In genomic region chr1:3814065-3814464, GRCh38 we compare ENCODE assay signal across 16 cellular contexts. TPM values are rescaled to one million over a fixed set of nuclear protein-coding genes. Genes with fewer than 3 reads are reported as not detected.
DNase-seq lines count a peak whose midpoint lies in the region; ATAC-seq, FAIRE-seq and TF ChIP-seq lines count a peak whose summit lies in the region.
"Had no signal": no experiment of that assay in that cellular context is flagged by ENCODE, and none has a peak within 500 bp of the region (broad histone marks: within the 10 kb centered on the region; RNA-seq: fewer than 3 reads in every experiment).

No MANE protein-coding gene starts in this region.

- peaks cover 9% of the 10 kb centered on the region for H3K4me1 ChIP-seq in mammary epithelial cell (ENCODE audit: insufficient read depth, low read length)
- H3K4me1 ChIP-seq in breast epithelium, result no peaks in the 10 kb centered on the region
- H3K4me1 ChIP-seq in kidney (ENCODE audit: control insufficient read depth in 1 of 2, insufficient read depth in 1 of 2, low read depth in 1 of 2, low read length in 2 of 2), result peaks cover 0 to 2% of the 10 kb centered on the region in 2 donors
- H3K4me1 ChIP-seq: BLaER1, HAP-1 had no signal

- H3K4me2 ChIP-seq in mammary epithelial cell (ENCODE audit: insufficient read depth, low read depth, low read length), result no peak overlapping the region
- H3K4me2 ChIP-seq: BLaER1 had no signal

- no peak for ATAC-seq in GM21737 (IDR thresholded peaks at IDR 0.05; ENCODE audit: unreplicated experiment)
- no peak for ATAC-seq in GM19397 (IDR thresholded peaks at IDR 0.05; ENCODE audit: unreplicated experiment)

- H3K9ac ChIP-seq in mammary epithelial cell (ENCODE audit: insufficient read depth, low read length) (no peak overlapping the region), kidney (ENCODE audit: low read length in 2 of 2) (no peak overlapping the region)
- H3K9ac ChIP-seq: BLaER1 had no signal

- no peak overlapping the region for H3K4me3 ChIP-seq in mammary epithelial cell (replicated peaks in 1 of 3; ENCODE audit: insufficient read depth in 1 of 3, low read depth in 2 of 3, low read length in 3 of 3)
- no peak overlapping the region for H3K4me3 ChIP-seq in breast epithelium
- no peak overlapping the region for H3K4me3 ChIP-seq in kidney (ENCODE audit: low read length in 2 of 2)
- H3K4me3 ChIP-seq: BLaER1, HAP-1 had no signal

- in situ Hi-C loops in mammary epithelial cell (cut with MboI; ENCODE audit: low sequenced_read_pairs in 2 of 2), result no loop called here

- intact Hi-C loops in mammary epithelial cell (cut with micrococcal nuclease) (no loop called here), breast epithelium (cut with DNase I; ENCODE audit: low total_unique reads) (no loop called here), kidney (cut with DNase I) (no loop called here), posterior vena cava (cut with DNase I) (no loop called here)

- BruUV-seq in mammary epithelial cell (replicated peaks; lab: Mats Ljungman, UMichigan), result TSS peak; percentile 46

- no peaks in the 10 kb centered on the region for H3K9me3 ChIP-seq in mammary epithelial cell (replicated peaks; ENCODE audit: insufficient read depth, low read length)
- no peaks in the 10 kb centered on the region for H3K9me3 ChIP-seq in breast epithelium
- H3K9me3 ChIP-seq in kidney (ENCODE audit: control insufficient read depth in 1 of 2, low read length in 2 of 2), result no peaks in the 10 kb centered on the region
- H3K9me3 ChIP-seq: BLaER1, HAP-1 had no signal

- CTCF ChIA-PET in mammary epithelial cell (lab: Charles Lee; ENCODE audit: low non-redundant PET), result no interaction called here

- H2AFZ ChIP-seq in mammary epithelial cell (ENCODE audit: low read depth, low read length), result no peak overlapping the region

- H4K20me1 ChIP-seq in mammary epithelial cell (ENCODE audit: insufficient read depth, low read length), result no peaks in the 10 kb centered on the region
- H4K20me1 ChIP-seq: BLaER1 had no signal

- H3K79me2 ChIP-seq in mammary epithelial cell (ENCODE audit: insufficient read depth, low read length), result no peaks in the 10 kb centered on the region

- no peak overlapping the region for H3K27ac ChIP-seq in mammary epithelial cell (ENCODE audit: insufficient read depth, low read depth, low read length)
- H3K27ac ChIP-seq in breast epithelium, result no peak overlapping the region
- H3K27ac ChIP-seq in kidney (ENCODE audit: low read depth in 2 of 2, low read length in 2 of 2), result no peak overlapping the region
- H3K27ac ChIP-seq: BLaER1 had no signal

- no peaks in the 10 kb centered on the region for H3K27me3 ChIP-seq in mammary epithelial cell (ENCODE audit: insufficient read depth, low read length)
- H3K27me3 ChIP-seq in breast epithelium, result no peaks in the 10 kb centered on the region
- H3K27me3 ChIP-seq: BLaER1 had no signal

- DNase-seq in mammary epithelial cell (no peak), breast epithelium (ENCODE audit: low spot score in 2 of 2) (no peak), kidney (peak; percentile 35), posterior vena cava (ENCODE audit: low spot score) (peak; percentile 62), NCI-H524 (lab: John Stamatoyannopoulos, UW) (no peak)
- DNase-seq: 8988T; AML-193; CD4-positive, CD25-positive, alpha-beta regulatory T cell; DMS53; GF-D8 had no signal

- dilution Hi-C loops in mammary epithelial cell (cut with HindIII; ENCODE audit: low sequenced_read_pairs), result no loop called here

- TF ChIP-seq POLR2A in breast epithelium (IDR thresholded peaks at IDR 0.05), result no peak

- TF ChIP-seq CTCF in mammary epithelial cell (conservative IDR thresholded peaks at IDR 0.05 in 1 of 2, IDR thresholded peaks at IDR 0.05 in 1 of 2; ENCODE audit: extremely low read depth in 1 of 2, insufficient read depth in 1 of 2, low read depth in 1 of 2, low read length in 2 of 2) (no peak), breast epithelium (IDR thresholded peaks at IDR 0.05) (no peak), kidney (IDR thresholded peaks at IDR 0.05; ENCODE audit: borderline replicate concordance, extremely low read depth, insufficient read depth) (no peak)

- H3K36me3 ChIP-seq in mammary epithelial cell (ENCODE audit: insufficient read depth, low read length), result peaks cover 3% of the 10 kb centered on the region
- H3K36me3 ChIP-seq in breast epithelium, result no peaks in the 10 kb centered on the region
- H3K36me3 ChIP-seq in kidney (ENCODE audit: control insufficient read depth in 1 of 2, insufficient read depth in 2 of 2, low read length in 2 of 2), result peaks cover 4 to 16% of the 10 kb centered on the region in 2 donors
- H3K36me3 ChIP-seq: HAP-1 had no signal

- WGBS in mammary epithelial cell (ENCODE audit: low coverage, missing lambda C conversion rate), result 82% methylated on average over 2 of the region's 2 CpGs

- no peak for FAIRE-seq in kidney (lab: Jason Lieb, UNC)
- FAIRE-seq: GM18507, H1 had no signal

RNA-seq across cellular contexts. Expression of gene LRRC47, which starts 17.8 kb away (rescaled TPM):
- total RNA-seq in mammary epithelial cell (10 to 100 TPM; 31.2 to 40.2 TPM), breast epithelium (10 to 100 TPM; 31.5 to 34.2 (median 34.2) TPM), kidney (42.4 TPM), posterior vena cava (10 to 100 TPM; 30.1 to 30.7 TPM)
- polyA plus RNA-seq in mammary epithelial cell (19.8 TPM), kidney (ENCODE audit: insufficient read depth, low read depth, low replicate concordance) (28.8 TPM)
- 46.5 TPM for polyA minus RNA-seq in mammary epithelial cell

RNA-seq across cellular contexts. Expression of gene SMIM1, which starts 41.5 kb away (rescaled TPM):
- total RNA-seq in mammary epithelial cell (1 to 10 TPM; 1.2 to 2.1 TPM), breast epithelium (1 to 10 TPM; 1.3 to 4.7 (median 4.6) TPM), kidney (7.0 TPM), posterior vena cava (10 to 100 TPM in 1 of 2 donors, 1 to 10 TPM in 1; 3.6 to 14.5 TPM)
- polyA plus RNA-seq in mammary epithelial cell (0.59 TPM), kidney (ENCODE audit: insufficient read depth, low read depth, low replicate concordance) (49.5 TPM)
- polyA minus RNA-seq in mammary epithelial cell, result not detected

RNA-seq across cellular contexts. Expression of gene CEP104, which starts 42.9 kb away (rescaled TPM):
- total RNA-seq in mammary epithelial cell (10 to 100 TPM; 39.2 to 76.6 TPM), breast epithelium (10 to 100 TPM; 24.0 to 33.8 (median 30.5) TPM), kidney (51.2 TPM), posterior vena cava (10 to 100 TPM; 40.1 to 57.9 TPM)
- polyA plus RNA-seq in mammary epithelial cell (26.1 TPM), kidney (ENCODE audit: insufficient read depth, low read depth, low replicate concordance) (11.1 TPM)
- 39.2 TPM for polyA minus RNA-seq in mammary epithelial cell

RNA-seq across cellular contexts. Expression of gene DFFB, which starts 43.2 kb away (rescaled TPM):
- 1 to 10 TPM; 3.3 to 4.8 TPM for total RNA-seq in mammary epithelial cell
- polyA plus RNA-seq in mammary epithelial cell, result 5.5 TPM
- polyA minus RNA-seq in mammary epithelial cell, result 6.7 TPM
- total RNA-seq in breast epithelium, result 10 to 100 TPM in 2 of 3 donors, 1 to 10 TPM in 1; 9.1 to 14.4 (median 11.3) TPM
- total RNA-seq in kidney, result 8.2 TPM
- polyA plus RNA-seq in kidney (ENCODE audit: insufficient read depth, low read depth, low replicate concordance), result 5.6 TPM
- 1 to 10 TPM; 4.8 to 5.2 TPM for total RNA-seq in posterior vena cava

Comparison
In these comparisons a context has a peak if more than half of its experiments do, and no peak if none do; other contexts are left out.
1. DNase-seq: peak in kidney (single experiment) and posterior vena cava (single experiment); none in mammary epithelial cell (single experiment), breast epithelium (0 of 2) and NCI-H524 (0 of 2).